ENCODE assay signal across 18 cellular contexts in the genomic region with DNA sequence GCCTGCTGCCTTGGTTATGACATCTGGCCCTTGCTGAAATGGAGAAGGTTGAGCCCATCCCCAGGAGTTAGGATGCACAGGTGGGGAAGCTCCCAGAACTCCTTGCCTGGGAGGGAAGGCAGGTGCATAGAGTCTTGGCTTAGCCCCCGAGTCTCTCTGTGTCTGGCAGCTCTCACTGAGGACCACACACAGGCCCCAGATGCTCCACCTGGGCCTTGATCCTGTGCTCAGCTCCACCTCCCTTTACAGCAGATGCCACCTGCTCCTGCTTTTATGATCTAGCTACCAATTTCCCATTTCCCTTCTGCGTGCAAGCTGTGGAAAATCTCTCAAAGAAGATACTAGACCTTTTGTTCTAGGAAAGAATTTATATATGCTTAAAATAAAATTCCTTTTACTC. TPM values are rescaled to one million over a fixed set of nuclear protein-coding genes. Genes with fewer than 3 reads are reported as not detected.
"Had no signal": no experiment of that assay in that cellular context is flagged by ENCODE, and none has a peak within 500 bp of the region (broad histone marks: within the 10 kb centered on the region; RNA-seq: fewer than 3 reads in every experiment).

No MANE protein-coding gene starts in this region.

- H3K27ac ChIP-seq: epithelial cell of prostate, esophagus muscularis mucosa, gastroesophageal sphincter, left ventricle myocardium inferior, lower lobe of right lung, pancreas had no signal

- H3K36me3 ChIP-seq: esophagus muscularis mucosa, gastroesophageal sphincter, left ventricle myocardium inferior, lower lobe of right lung, pancreas had no signal

- H3K9me3 ChIP-seq: esophagus muscularis mucosa, lower lobe of right lung, pancreas had no signal

- H3K4me1 ChIP-seq: esophagus muscularis mucosa, gastroesophageal sphincter, lower lobe of right lung, pancreas had no signal

- H3K4me3 ChIP-seq: esophagus muscularis mucosa, gastroesophageal sphincter, left ventricle myocardium inferior, lower lobe of right lung, pancreas had no signal

- DNase-seq: effector memory CD8-positive, alpha-beta T cell; foreskin fibroblast; glutamatergic neuron; immature natural killer cell; left ventricle myocardium inferior; lower lobe of right lung; occipital lobe; pancreas; right cardiac atrium; small intestine; stimulated activated CD4-positive, alpha-beta T cell treated with anti-CD3 and anti-CD28 coated beads, Interleukin-12 subunit alpha, Interleukin-12 subunit beta, amount 100 ng/mL, for 4 hours; stimulated activated naive CD4-positive, alpha-beta T cell treated with Interleukin-2 at 50 U/mL for 16 hours; trophoblast cell had no signal

- H3K27me3 ChIP-seq: pancreas had no signal

RNA-seq across cellular contexts. Expression of gene KCNJ6, which starts 28.8 kb away (rescaled TPM):
- total RNA-seq: left ventricle myocardium inferior; natural killer cell treated with Interleukin-12 subunit alpha and Interleukin-12 subunit beta and Interleukin-15 and Interleukin-18, amount 100 ng/mL, for 72 hours had no signal
- polyA plus RNA-seq: immature natural killer cell, keratinocyte, right cardiac atrium had no signal
